Comparison of ENCODE assay signal across 1 cellular context in the genomic region with DNA sequence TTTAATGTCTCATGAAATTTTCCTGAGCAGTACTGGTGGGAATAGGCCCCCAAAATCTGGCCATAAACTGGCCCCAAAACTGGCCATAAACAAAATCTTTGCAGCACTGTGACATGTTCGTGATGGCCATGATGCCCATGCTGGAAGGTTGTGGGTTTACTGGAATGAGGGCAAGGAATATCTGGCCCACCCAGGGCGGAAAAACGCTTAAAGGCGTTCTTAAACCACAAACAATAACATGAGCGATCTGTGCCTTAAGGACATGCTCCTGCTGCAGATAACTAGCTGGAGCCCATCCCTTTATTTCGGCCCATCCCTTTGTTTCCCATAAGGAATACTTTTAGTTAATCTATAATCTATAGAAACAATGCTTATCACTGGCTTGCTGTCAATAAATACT. TPM values are rescaled to one million over a fixed set of nuclear protein-coding genes. Genes with fewer than 3 reads are reported as not detected.
"Had no signal": no experiment of that assay in that cellular context is flagged by ENCODE, and none has a peak within 500 bp of the region (broad histone marks: within the 10 kb centered on the region; RNA-seq: fewer than 3 reads in every experiment).

No MANE protein-coding gene starts in this region.

RNA-seq across cellular contexts. Expression of a gene that starts 50.7 kb away (rescaled TPM):
- total RNA-seq: NCI-H460 had no signal
